10 cellular contexts compared by ENCODE assay signal in the genomic region with DNA sequence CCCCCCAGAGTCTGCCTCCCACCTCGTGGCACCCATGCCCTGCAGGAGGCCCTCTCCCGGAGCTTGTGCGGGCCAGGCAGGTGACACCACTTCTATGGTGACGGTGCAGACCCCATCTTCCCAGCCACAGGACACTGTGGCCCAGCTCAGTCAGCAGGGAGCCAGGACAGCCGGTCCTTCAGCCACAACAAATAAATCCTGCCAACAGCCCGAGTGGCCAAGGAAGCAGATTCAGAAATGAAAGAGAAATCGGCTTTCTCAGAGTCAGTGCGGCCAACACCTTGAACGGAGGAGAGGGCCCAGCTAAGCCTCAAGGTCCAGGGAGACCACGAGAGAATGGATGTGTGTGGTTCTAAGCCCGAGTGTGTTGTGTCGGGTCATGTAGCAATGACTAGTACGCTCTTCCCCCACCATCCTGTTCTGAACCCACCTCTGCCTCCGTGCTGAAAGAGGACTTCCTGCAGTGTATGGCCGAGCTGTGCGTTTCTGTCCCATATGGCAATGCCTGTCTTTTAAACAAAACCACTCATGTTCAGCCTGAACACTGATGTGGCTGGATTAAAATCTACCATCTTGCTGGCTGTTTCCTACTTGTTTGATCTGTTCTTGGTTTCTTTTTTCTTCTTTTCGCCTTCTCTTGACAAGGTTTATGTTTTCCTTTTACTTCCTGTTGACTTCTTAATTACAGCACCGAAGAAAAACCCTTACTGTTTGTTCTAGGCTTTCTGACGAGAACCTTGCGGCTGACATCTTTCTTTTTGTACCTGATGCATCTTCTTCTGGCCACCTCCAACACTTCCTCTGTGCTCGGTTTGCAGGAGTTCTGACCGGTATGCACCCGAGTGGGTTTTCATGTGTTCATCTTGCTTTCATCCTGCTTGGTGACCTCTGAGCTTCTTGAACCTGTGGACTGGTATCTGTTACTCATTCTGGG. TPM values are rescaled to one million over a fixed set of nuclear protein-coding genes. Genes with fewer than 3 reads are reported as not detected.
DNase-seq lines count a peak whose midpoint lies in the region; ATAC-seq lines count a peak whose summit lies in the region.
"Had no signal": no experiment of that assay in that cellular context is flagged by ENCODE, and none has a peak within 500 bp of the region (broad histone marks: within the 10 kb centered on the region; RNA-seq: fewer than 3 reads in every experiment).

No MANE protein-coding gene starts in this region.

- peak overlapping the region; percentile 95 for H3K27ac Mint-ChIP-seq in activated CD4-positive, alpha-beta memory T cell treated with anti-CD3 and anti-CD28 coated beads for 36 hours
- peak overlapping the region; percentile 93 for H3K27ac Mint-ChIP-seq in activated naive CD8-positive, alpha-beta T cell treated with anti-CD3 and anti-CD28 coated beads, Interleukin-2, amount 50 U/mL, for 24 hours

- no peaks in the 10 kb centered on the region for H3K9me3 Mint-ChIP-seq in activated CD4-positive, alpha-beta memory T cell treated with anti-CD3 and anti-CD28 coated beads for 36 hours
- H3K9me3 Mint-ChIP-seq in activated naive CD8-positive, alpha-beta T cell treated with anti-CD3 and anti-CD28 coated beads, Interleukin-2, amount 50 U/mL, for 24 hours, result no peaks in the 10 kb centered on the region

- peak overlapping the region; percentile 68 for H3K4me3 Mint-ChIP-seq in activated CD4-positive, alpha-beta memory T cell treated with anti-CD3 and anti-CD28 coated beads for 36 hours
- H3K4me3 Mint-ChIP-seq in activated naive CD8-positive, alpha-beta T cell treated with anti-CD3 and anti-CD28 coated beads, Interleukin-2, amount 50 U/mL, for 24 hours, result peak overlapping the region; percentile 67

- CTCF ChIA-PET in activated CD4-positive, alpha-beta memory T cell treated with anti-CD3 and anti-CD28 coated beads for 36 hours (lab: Charles Lee), result interaction anchor here (0.9 to 1.7 kb wide), 5 partner anchors 42 to 137 kb away, joined by 3 to 4 read pairs (median 4); partner anchors contain the start of genes GAK, IDUA and TMEM175

- peak; percentile 25 for ATAC-seq in GM19351 (IDR thresholded peaks at IDR 0.05; ENCODE audit: unreplicated experiment)
- peak; percentile 53 for ATAC-seq in activated naive CD8-positive, alpha-beta T cell treated with anti-CD3 and anti-CD28 coated beads, Interleukin-2, amount 50 U/mL, for 24 hours
- ATAC-seq: right cardiac atrium had no signal

- peaks cover 41% of the 10 kb centered on the region for H3K36me3 Mint-ChIP-seq in activated CD4-positive, alpha-beta memory T cell treated with anti-CD3 and anti-CD28 coated beads for 36 hours
- peaks cover 42% of the 10 kb centered on the region for H3K36me3 Mint-ChIP-seq in activated naive CD8-positive, alpha-beta T cell treated with anti-CD3 and anti-CD28 coated beads, Interleukin-2, amount 50 U/mL, for 24 hours (ENCODE audit: low read depth)

- DNase-seq in activated CD4-positive, alpha-beta memory T cell treated with anti-CD3 and anti-CD28 coated beads for 36 hours, result peak; percentile 67
- peak; percentile 29 for DNase-seq in activated naive CD8-positive, alpha-beta T cell treated with anti-CD3 and anti-CD28 coated beads, Interleukin-2, amount 50 U/mL, for 24 hours
- peak; percentile 53 for DNase-seq in stimulated activated CD4-positive, alpha-beta T cell treated with anti-CD3 and anti-CD28 coated beads, Interleukin-15, amount 100 ng/mL, for 24 hours
- no peak for DNase-seq in amniotic stem cell (lab: John Stamatoyannopoulos, UW)
- DNase-seq in NCI-H1092 (lab: John Stamatoyannopoulos, UW), result no peak
- no peak for DNase-seq in ecto neural progenitor cell (ENCODE audit: low spot score)
- no peak for DNase-seq in NCI-H2029 treated with DMSO at 0.1 percent for 48 hours (lab: John Stamatoyannopoulos, UW)
- DNase-seq: right cardiac atrium, SJCRH30 had no signal

- no peaks in the 10 kb centered on the region for H3K27me3 Mint-ChIP-seq in activated CD4-positive, alpha-beta memory T cell treated with anti-CD3 and anti-CD28 coated beads for 36 hours
- H3K27me3 Mint-ChIP-seq in activated naive CD8-positive, alpha-beta T cell treated with anti-CD3 and anti-CD28 coated beads, Interleukin-2, amount 50 U/mL, for 24 hours, result no peaks in the 10 kb centered on the region

- intact Hi-C loops in activated CD4-positive, alpha-beta memory T cell treated with anti-CD3 and anti-CD28 coated beads for 36 hours (cut with micrococcal nuclease), result loop anchor here (1.0 to 2.0 kb wide), 8 partner anchors 38 to 322 kb away; partner anchors contain the start of genes GAK, IDUA and TMEM175

- peaks cover 30% of the 10 kb centered on the region for H3K4me1 Mint-ChIP-seq in activated CD4-positive, alpha-beta memory T cell treated with anti-CD3 and anti-CD28 coated beads for 36 hours (ENCODE audit: low read depth)
- peaks cover 28% of the 10 kb centered on the region for H3K4me1 Mint-ChIP-seq in activated naive CD8-positive, alpha-beta T cell treated with anti-CD3 and anti-CD28 coated beads, Interleukin-2, amount 50 U/mL, for 24 hours

- POLR2A ChIA-PET in activated CD4-positive, alpha-beta memory T cell treated with anti-CD3 and anti-CD28 coated beads for 36 hours (lab: Charles Lee), result interaction anchor here (1.2 to 2.3 kb wide), 3 partner anchors 51 to 97 kb away, joined by 3 to 12 read pairs (median 10); partner anchors contain the start of genes GAK and TMEM175

RNA-seq across cellular contexts. Expression of gene GAK, which starts 53.1 kb away (rescaled TPM):
- total RNA-seq in activated CD4-positive, alpha-beta memory T cell treated with anti-CD3 and anti-CD28 coated beads for 36 hours, result 100 to 1,000 TPM in 1 of 2 experiments, 10 to 100 TPM in 1; 97.0 to 101 TPM

RNA-seq across cellular contexts. Expression of gene CPLX1, which starts 53.1 kb away (rescaled TPM):
- under 1 TPM; 0.43 to 0.61 TPM for total RNA-seq in activated CD4-positive, alpha-beta memory T cell treated with anti-CD3 and anti-CD28 coated beads for 36 hours

RNA-seq across cellular contexts. Expression of gene TMEM175, which starts 53.2 kb away (rescaled TPM):
- 10 to 100 TPM; 13.8 to 15.8 TPM for total RNA-seq in activated CD4-positive, alpha-beta memory T cell treated with anti-CD3 and anti-CD28 coated beads for 36 hours

Comparison
In these comparisons a context has a peak if more than half of its experiments do, and no peak if none do; other contexts are left out.
1. DNase-seq: peak in activated CD4-positive, alpha-beta memory T cell treated with anti-CD3 and anti-CD28 coated beads for 36 hours (single experiment), activated naive CD8-positive, alpha-beta T cell treated with anti-CD3 and anti-CD28 coated beads, Interleukin-2, amount 50 U/mL, for 24 hours (single experiment) and stimulated activated CD4-positive, alpha-beta T cell treated with anti-CD3 and anti-CD28 coated beads, Interleukin-15, amount 100 ng/mL, for 24 hours (single experiment); none in amniotic stem cell (single experiment), NCI-H1092 (single experiment), ecto neural progenitor cell (single experiment) and NCI-H2029 treated with DMSO at 0.1 percent for 48 hours (single experiment).